ENCODE assay signal across 8 cellular contexts in the genomic region with DNA sequence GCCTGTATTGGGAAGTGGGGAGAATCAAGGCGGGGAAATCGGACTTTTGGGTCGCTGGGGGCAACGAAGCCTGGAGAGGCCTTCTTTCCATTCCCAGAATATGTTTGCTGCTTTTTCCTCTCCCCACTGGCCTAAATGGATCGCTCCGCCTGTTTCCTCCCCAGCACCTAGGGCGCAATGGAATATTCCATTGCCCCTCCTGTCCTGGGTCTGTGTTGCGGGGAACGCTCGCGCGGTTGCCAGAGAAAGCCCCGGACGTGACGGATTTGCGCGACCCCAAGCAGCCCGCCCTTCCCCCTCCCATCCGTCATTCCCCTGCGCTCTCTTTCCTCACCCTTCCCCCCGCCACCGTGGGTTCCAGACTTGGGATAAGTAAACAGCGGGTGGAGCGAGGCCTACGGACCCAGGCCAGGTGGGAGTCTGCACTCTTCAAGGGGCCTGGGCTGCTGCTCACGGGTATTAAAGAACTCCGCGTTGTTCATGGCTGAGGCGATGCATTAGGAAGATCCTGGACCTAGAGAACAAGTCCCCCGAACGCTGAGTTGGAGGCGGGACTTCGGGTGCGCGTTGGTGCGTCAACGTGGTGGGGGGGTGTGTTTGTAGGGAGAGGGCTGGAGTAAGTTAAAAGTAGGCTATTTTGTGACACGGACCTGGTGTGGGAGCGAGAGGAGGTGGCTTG. TPM values are rescaled to one million over a fixed set of nuclear protein-coding genes. Genes with fewer than 3 reads are reported as not detected.
A peak's percentile ranks its signal among the peaks of the same experiment; 100 is the strongest.
DNase-seq lines count a peak whose midpoint lies in the region; ATAC-seq and TF ChIP-seq lines count a peak whose summit lies in the region.

A gene with protein sequence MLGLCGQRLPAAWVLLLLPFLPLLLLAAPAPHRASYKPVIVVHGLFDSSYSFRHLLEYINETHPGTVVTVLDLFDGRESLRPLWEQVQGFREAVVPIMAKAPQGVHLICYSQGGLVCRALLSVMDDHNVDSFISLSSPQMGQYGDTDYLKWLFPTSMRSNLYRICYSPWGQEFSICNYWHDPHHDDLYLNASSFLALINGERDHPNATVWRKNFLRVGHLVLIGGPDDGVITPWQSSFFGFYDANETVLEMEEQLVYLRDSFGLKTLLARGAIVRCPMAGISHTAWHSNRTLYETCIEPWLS (plus strand): TSS at position 307 of the 679 bp plus-strand sequence. CDS start 454 bp downstream, outside the sequence.

- H3K27ac ChIP-seq in C4-2B, result peak within 1 kb of the TSS; percentile 83
- H3K27ac ChIP-seq in mammary epithelial cell (ENCODE audit: insufficient read depth, low read depth, low read length), result peak within 1 kb of the TSS; percentile 54
- H3K27ac ChIP-seq in skeletal muscle tissue (ENCODE audit: low read depth, low read length), result peak within 1 kb of the TSS; percentile 86

- TF ChIP-seq CTCF in C4-2B (conservative IDR thresholded peaks at IDR 0.05), result no peak
- TF ChIP-seq CTCF in activated B cell treated with CpG ODN at 0.5 μM for 24 hours (IDR thresholded peaks at IDR 0.05), result no peak
- no peak for TF ChIP-seq CTCF in mammary epithelial cell (conservative IDR thresholded peaks at IDR 0.05 in 1 of 2, IDR thresholded peaks at IDR 0.05 in 1 of 2; ENCODE audit: extremely low read depth in 1 of 2, insufficient read depth in 1 of 2, low read depth in 1 of 2, low read length in 2 of 2)

- H3K9ac ChIP-seq in mammary epithelial cell (ENCODE audit: insufficient read depth, low read length), result peak within 1 kb of the TSS; percentile 79
- peak within 1 kb of the TSS; percentile 85 to 96 (median 95) for H3K9ac ChIP-seq in skeletal muscle tissue (ENCODE audit: low read depth in 1 of 3, low read length in 3 of 3)

- H3K79me2 ChIP-seq in mammary epithelial cell (ENCODE audit: insufficient read depth, low read length), result peaks cover 12% of the 10 kb centered on the region

- peak within 1 kb of the TSS; percentile 59 for H3K27ac Mint-ChIP-seq in activated B cell treated with CpG ODN at 0.5 μM for 24 hours

- dilution Hi-C loops in mammary epithelial cell (cut with HindIII; ENCODE audit: low sequenced_read_pairs), result no loop called here

- WGBS in mammary epithelial cell (ENCODE audit: low coverage, missing lambda C conversion rate), result 2% methylated on average over 18 of the region's 39 CpGs

- POLR2A ChIA-PET in HEK293T (lab: Yijun Ruan, JAX) (interaction anchor here (0.7 to 2.2 kb wide), 11 partner anchors 18 to 347 kb away, joined by 3 to 57 read pairs (median 3); a partner anchor contains a TSS), activated B cell treated with CpG ODN at 0.5 μM for 24 hours (lab: Charles Lee) (interaction anchor here (0.6 to 1.2 kb wide), 4 partner anchors 15 to 41 kb away, joined by 3 to 8 read pairs (median 5); a partner anchor contains a TSS)

- H3K9me3 ChIP-seq in mammary epithelial cell (replicated peaks; ENCODE audit: insufficient read depth, low read length), result no peaks in the 10 kb centered on the region
- H3K9me3 ChIP-seq in skeletal muscle tissue (ENCODE audit: control insufficient read depth in 3 of 3, low read length in 3 of 3), result no peaks in the 10 kb centered on the region

- H3K4me3 ChIP-seq in mammary epithelial cell (replicated peaks in 1 of 3; ENCODE audit: insufficient read depth in 1 of 3, low read depth in 2 of 3, low read length in 3 of 3), result peak within 1 kb of the TSS; percentile 67 to 78 (median 70)
- peak within 1 kb of the TSS; percentile 94 to 95 (median 95) for H3K4me3 ChIP-seq in skeletal muscle tissue (ENCODE audit: low read length in 3 of 3)

- peaks cover 27% of the 10 kb centered on the region for H3K27me3 Mint-ChIP-seq in activated B cell treated with CpG ODN at 0.5 μM for 24 hours

- TF ChIP-seq POLR2A in GM18505 (IDR thresholded peaks at IDR 0.05; ENCODE audit: borderline replicate concordance, extremely low read depth, insufficient read depth, insufficient read length), result no peak

- H3K27me3 ChIP-seq in mammary epithelial cell (ENCODE audit: insufficient read depth, low read length) (no peaks in the 10 kb centered on the region), skeletal muscle tissue (ENCODE audit: control insufficient read depth in 3 of 3, insufficient read depth in 3 of 3, low read length in 3 of 3) (peaks cover 11 to 19% (median 12%) of the 10 kb centered on the region in 3 donors)

- H3K4me2 ChIP-seq in mammary epithelial cell (ENCODE audit: insufficient read depth, low read depth, low read length), result peak within 1 kb of the TSS; percentile 96

- in situ Hi-C loops in mammary epithelial cell (cut with MboI; ENCODE audit: low sequenced_read_pairs in 2 of 2), result no loop called here

- peaks cover 21% of the 10 kb centered on the region for H3K4me1 ChIP-seq in mammary epithelial cell (ENCODE audit: insufficient read depth, low read length)
- peaks cover 28 to 35% (median 29%) of the 10 kb centered on the region in 3 donors for H3K4me1 ChIP-seq in skeletal muscle tissue (ENCODE audit: control insufficient read depth in 3 of 3, insufficient read depth in 3 of 3, low read length in 3 of 3)

- peaks cover 32% of the 10 kb centered on the region for H3K4me1 Mint-ChIP-seq in activated B cell treated with CpG ODN at 0.5 μM for 24 hours

- peak; percentile 49 for ATAC-seq in activated B cell treated with CpG ODN at 0.5 μM for 24 hours (ENCODE audit: low read depth)
- ATAC-seq in GM18505 (IDR thresholded peaks at IDR 0.05; ENCODE audit: unreplicated experiment), result no peak

- BruUV-seq in mammary epithelial cell (replicated peaks; lab: Mats Ljungman, UMichigan), result TSS peak; percentile 50

- H2AFZ ChIP-seq in mammary epithelial cell (ENCODE audit: low read depth, low read length), result peak within 1 kb of the TSS; percentile 98

- H4K20me1 ChIP-seq in mammary epithelial cell (ENCODE audit: insufficient read depth, low read length), result no peaks in the 10 kb centered on the region

- H3K9me3 Mint-ChIP-seq in activated B cell treated with CpG ODN at 0.5 μM for 24 hours, result no peaks in the 10 kb centered on the region

- H3K36me3 ChIP-seq in mammary epithelial cell (ENCODE audit: insufficient read depth, low read length) (no peaks in the 10 kb centered on the region), skeletal muscle tissue (ENCODE audit: control insufficient read depth in 3 of 3, insufficient read depth in 3 of 3, low read length in 3 of 3) (peaks cover 19 to 25% (median 24%) of the 10 kb centered on the region in 3 donors)

- H3K4me3 Mint-ChIP-seq in activated B cell treated with CpG ODN at 0.5 μM for 24 hours, result peak within 1 kb of the TSS; percentile 96

- intact Hi-C loops in activated B cell treated with CpG ODN at 0.5 μM for 24 hours (cut with micrococcal nuclease) (loop anchor here (1.0 to 10.0 kb wide), 6 partner anchors 22 to 109 kb away; a partner anchor contains a TSS), mammary epithelial cell (cut with micrococcal nuclease) (loop anchor here (1.0 to 10.0 kb wide), 6 partner anchors 23 to 179 kb away; a partner anchor contains a TSS)

- CTCF ChIA-PET in HEK293T (lab: Yijun Ruan, JAX) (no interaction called here), activated B cell treated with CpG ODN at 0.5 μM for 24 hours (lab: Charles Lee) (interaction anchor here (1.0 to 1.3 kb wide), 3 partner anchors 9 to 42 kb away, joined by 3 to 10 read pairs (median 4); no protein-coding TSS in a partner anchor), mammary epithelial cell (lab: Charles Lee; ENCODE audit: low non-redundant PET) (no interaction called here)

- H3K36me3 Mint-ChIP-seq in activated B cell treated with CpG ODN at 0.5 μM for 24 hours (ENCODE audit: low read depth), result no peaks in the 10 kb centered on the region

- DNase-seq in HEK293T (ENCODE audit: extremely low spot score) (peak; percentile 90), NCI-H2196 treated with DMSO at 0.1 percent for 48 hours (lab: John Stamatoyannopoulos, UW; ENCODE audit: unreplicated experiment) (peak; percentile 77), activated B cell treated with CpG ODN at 0.5 μM for 24 hours (peak; percentile 60), mammary epithelial cell (peak; percentile 72), iPS-NIHi11 (ENCODE audit: low spot score) (peak; percentile 90)

TF ChIP-seq in HEK293T, 16 proteins besides CTCF, POLR2A, EP300 and RAD21:
- TF ChIP-seq FOXK2 (IDR thresholded peaks at IDR 0.05) (peak; percentile 86), CTBP1 (IDR thresholded peaks at IDR 0.05; ENCODE audit: borderline replicate concordance) (no peak), FOXM1 (IDR thresholded peaks at IDR 0.05; ENCODE audit: borderline replicate concordance) (no peak), LEF1 (IDR thresholded peaks at IDR 0.05; ENCODE audit: borderline replicate concordance) (no peak), NFRKB (IDR thresholded peaks at IDR 0.05) (no peak), HDGF (IDR thresholded peaks at IDR 0.05; ENCODE audit: borderline replicate concordance) (no peak), SUZ12 (IDR thresholded peaks at IDR 0.05) (no peak), SP1 (IDR thresholded peaks at IDR 0.05) (no peak), ZNF384 (IDR thresholded peaks at IDR 0.05) (no peak), ARNT (IDR thresholded peaks at IDR 0.05) (peak; percentile 41; the same call in 1 of the 2 replicates), FOXA1 (IDR thresholded peaks at IDR 0.05) (no peak), BHLHE40 (IDR thresholded peaks at IDR 0.05; ENCODE audit: borderline replicate concordance) (peak; percentile 59; the same call in 1 of the 2 replicates), ELF4 (IDR thresholded peaks at IDR 0.05) (no peak), L3MBTL2 (conservative IDR thresholded peaks at IDR 0.05) (no peak)
- TF ChIP-seq, protein P1, sequence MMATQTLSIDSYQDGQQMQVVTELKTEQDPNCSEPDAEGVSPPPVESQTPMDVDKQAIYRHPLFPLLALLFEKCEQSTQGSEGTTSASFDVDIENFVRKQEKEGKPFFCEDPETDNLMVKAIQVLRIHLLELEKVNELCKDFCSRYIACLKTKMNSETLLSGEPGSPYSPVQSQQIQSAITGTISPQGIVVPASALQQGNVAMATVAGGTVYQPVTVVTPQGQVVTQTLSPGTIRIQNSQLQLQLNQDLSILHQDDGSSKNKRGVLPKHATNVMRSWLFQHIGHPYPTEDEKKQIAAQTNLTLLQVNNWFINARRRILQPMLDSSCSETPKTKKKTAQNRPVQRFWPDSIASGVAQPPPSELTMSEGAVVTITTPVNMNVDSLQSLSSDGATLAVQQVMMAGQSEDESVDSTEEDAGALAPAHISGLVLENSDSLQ (IDR thresholded peaks at IDR 0.05), result peak; percentile 55
TF ChIP-seq in HEK293T: peak in this region for 4.

RNA-seq across cellular contexts. Expression of the gene that starts here (rescaled TPM):
- 1.8 and 3.0 TPM in 2 replicates for total RNA-seq in activated B cell treated with CpG ODN at 0.5 μM for 24 hours
- total RNA-seq in mammary epithelial cell, result 10 to 100 TPM; 10.0 to 15.6 TPM
- polyA plus RNA-seq in mammary epithelial cell, result 13.5 TPM
- 14.8 TPM for polyA minus RNA-seq in mammary epithelial cell
- 31.3 TPM for total RNA-seq in skeletal muscle tissue
